In genomic region chr1:208088319-208088718, GRCh38 we compare ENCODE assay signal across 22 cellular contexts.
"Had no signal": no experiment of that assay in that cellular context is flagged by ENCODE, and none has a peak within 500 bp of the region (broad histone marks: within the 10 kb centered on the region; RNA-seq: fewer than 3 reads in every experiment).

No MANE protein-coding gene starts in this region.

- ATAC-seq: naive thymus-derived CD8-positive, alpha-beta T cell; stimulated activated effector memory CD8-positive, alpha-beta T cell treated with anti-CD3 and anti-CD28 coated beads, Interleukin-12 subunit alpha, Interleukin-12 subunit beta, amount 100 ng/mL, for 72 hours had no signal

- H3K27ac Mint-ChIP-seq: activated naive CD8-positive, alpha-beta T cell treated with anti-CD3 and anti-CD28 coated beads for 36 hours; activated T-cell treated with anti-CD3 and anti-CD28 coated beads, Interleukin-2, amount 50 U/mL, for 72 hours; stimulated activated effector memory CD8-positive, alpha-beta T cell treated with anti-CD3 and anti-CD28 coated beads, Interleukin-12 subunit alpha, Interleukin-12 subunit beta, amount 100 ng/mL, for 72 hours had no signal

- H3K4me3 ChIP-seq: left ventricle myocardium inferior, tibial nerve had no signal

- H3K9me3 Mint-ChIP-seq: activated naive CD8-positive, alpha-beta T cell treated with anti-CD3 and anti-CD28 coated beads for 36 hours; activated T-cell treated with anti-CD3 and anti-CD28 coated beads, Interleukin-2, amount 50 U/mL, for 72 hours; central memory CD8-positive, alpha-beta T cell; naive thymus-derived CD8-positive, alpha-beta T cell; stimulated activated effector memory CD8-positive, alpha-beta T cell treated with anti-CD3 and anti-CD28 coated beads, Interleukin-12 subunit alpha, Interleukin-12 subunit beta, amount 100 ng/mL, for 72 hours had no signal

- H3K9me3 ChIP-seq: left ventricle myocardium inferior, neutrophil, tibial nerve had no signal

- H3K27me3 Mint-ChIP-seq: activated naive CD8-positive, alpha-beta T cell treated with anti-CD3 and anti-CD28 coated beads for 36 hours; central memory CD8-positive, alpha-beta T cell had no signal

- H3K27ac ChIP-seq: brain microvascular endothelial cell, left ventricle myocardium inferior, neutrophil had no signal

- H3K27me3 ChIP-seq: brain microvascular endothelial cell, neutrophil, tibial nerve had no signal

- DNase-seq: activated CD4-positive, alpha-beta T cell treated with anti-CD3 and anti-CD28 coated beads for 1 hour; activated CD8-positive, alpha-beta memory T cell treated with anti-CD3 and anti-CD28 coated beads, Interleukin-2, amount 50 U/mL, for 48 hours; activated gamma-delta T cell; activated naive CD8-positive, alpha-beta T cell treated with anti-CD3 and anti-CD28 coated beads for 36 hours; amygdala; brain microvascular endothelial cell; cortex of kidney; effector CD8-positive, alpha-beta T cell; glutamatergic neuron; hypothalamus; left ventricle myocardium inferior; mesenchymal stem cell; naive thymus-derived CD8-positive, alpha-beta T cell; stimulated activated CD4-positive, alpha-beta T cell treated with anti-CD3 and anti-CD28 coated beads, Interleukin-12 subunit alpha, Interleukin-12 subunit beta, amount 100 ng/mL, for 4 hours; stimulated activated CD4-positive, alpha-beta T cell treated with anti-CD3 and anti-CD28 coated beads, Interleukin-2, amount 100 ng/mL, for 24 hours; T-helper 1 cell; T1000 had no signal

- H3K36me3 Mint-ChIP-seq: activated naive CD8-positive, alpha-beta T cell treated with anti-CD3 and anti-CD28 coated beads for 36 hours had no signal

- H3K36me3 ChIP-seq: neutrophil had no signal

- H3K4me3 Mint-ChIP-seq: activated naive CD8-positive, alpha-beta T cell treated with anti-CD3 and anti-CD28 coated beads for 36 hours; activated T-cell treated with anti-CD3 and anti-CD28 coated beads, Interleukin-2, amount 50 U/mL, for 72 hours; central memory CD8-positive, alpha-beta T cell; stimulated activated effector memory CD8-positive, alpha-beta T cell treated with anti-CD3 and anti-CD28 coated beads, Interleukin-12 subunit alpha, Interleukin-12 subunit beta, amount 100 ng/mL, for 72 hours had no signal
